In genomic region chr16:25066747-25067631, GRCh38 we compare ENCODE assay signal across 7 cellular contexts. TPM values are rescaled to one million over a fixed set of nuclear protein-coding genes. Genes with fewer than 3 reads are reported as not detected.
A peak's percentile ranks its signal among the peaks of the same experiment; 100 is the strongest.
DNase-seq lines count a peak whose midpoint lies in the region; ATAC-seq and TF ChIP-seq lines count a peak whose summit lies in the region.

No MANE protein-coding gene starts in this region.

- DNase-seq in NCI-H2196 treated with DMSO at 0.1 percent for 48 hours (lab: John Stamatoyannopoulos, UW; ENCODE audit: unreplicated experiment) = peak; percentile 31
- peak; percentile 59 to 77 (median 68) for DNase-seq in activated CD4-positive, CD25-positive, alpha-beta regulatory T cell (lab: John Stamatoyannopoulos, UW)
- DNase-seq in cardiac fibroblast (ENCODE audit: low read depth in 2 of 2) = peak; percentile 68 to 72
- peak; percentile 56 for DNase-seq in inferior parietal cortex (ENCODE audit: extremely low spot score)
- peak; percentile 97 for DNase-seq in spleen

- TF ChIP-seq POLR2A in spleen (IDR thresholded peaks at IDR 0.05) = no peak

- 0 to 3% (median 1%) methylated on average over 21 to 63 of the region's 63 CpGs for WGBS in spleen, 5 donors

- H3K27me3 ChIP-seq in spleen (replicated peaks in 1 of 7) = no peaks in the 10 kb centered on the region

- H3K9me3 ChIP-seq in spleen = no peaks in the 10 kb centered on the region

- peaks cover 6 to 58% (median 43%) of the 10 kb centered on the region in 6 donors for H3K4me1 ChIP-seq in spleen

- H3K36me3 ChIP-seq in spleen = no peaks in the 10 kb centered on the region

- intact Hi-C loops in spleen (cut with DNase I; ENCODE audit: low total_unique reads) = no loop called here

- peak overlapping the region; percentile 69 to 94 (median 90) for H3K27ac ChIP-seq in spleen

- ATAC-seq in GM18519 (IDR thresholded peaks at IDR 0.05; ENCODE audit: low FRiP score, unreplicated experiment) (peak; percentile 63), HG02938 (IDR thresholded peaks at IDR 0.05; ENCODE audit: unreplicated experiment) (peak; percentile 84)

- H3K4me3 ChIP-seq in cardiac fibroblast (replicated peaks in 1 of 2; ENCODE audit: low read depth in 2 of 2, low read length in 2 of 2) = peak overlapping the region; percentile 59 to 70
- peak overlapping the region; percentile 54 to 84 (median 64) for H3K4me3 ChIP-seq in spleen

- no peak for TF ChIP-seq CTCF in cardiac fibroblast (IDR thresholded peaks at IDR 0.05; ENCODE audit: low read depth, low read length)
- peak in 2 of 11 experiments; percentile 11 to 27 for TF ChIP-seq CTCF in spleen (IDR thresholded peaks at IDR 0.05 in 8 of 11, conservative IDR thresholded peaks at IDR 0.05 in 3 of 11)

RNA-seq across cellular contexts. Expression of gene LCMT1, which starts 44.6 kb away (rescaled TPM):
- 10 to 100 TPM; 25.8 to 33.3 (median 29.0) TPM for total RNA-seq in spleen
- 10 to 100 TPM; 25.1 to 28.2 (median 26.2) TPM for polyA plus RNA-seq in spleen

RNA-seq across cellular contexts. Expression of gene ARHGAP17, which starts 51.8 kb away (rescaled TPM):
- 100 to 1,000 TPM; 126 to 254 (median 226) TPM for total RNA-seq in spleen
- 100 to 1,000 TPM in 2 of 3 donors, 10 to 100 TPM in 1; 62.2 to 116 (median 102) TPM for polyA plus RNA-seq in spleen

Comparison
In these comparisons a context has a peak if more than half of its experiments do, and no peak if none do; other contexts are left out.
1. Peak in every context shown above with its lines: DNase-seq, ATAC-seq, H3K4me3 ChIP-seq and H3K27ac ChIP-seq.
2. DNase-seq: peak in every context shown above with its lines; median percentile 97 in spleen; 70 in cardiac fibroblast; 68 in activated CD4-positive, CD25-positive, alpha-beta regulatory T cell; 56 in inferior parietal cortex; 31 in NCI-H2196 treated with DMSO at 0.1 percent for 48 hours.